In the genomic region with DNA sequence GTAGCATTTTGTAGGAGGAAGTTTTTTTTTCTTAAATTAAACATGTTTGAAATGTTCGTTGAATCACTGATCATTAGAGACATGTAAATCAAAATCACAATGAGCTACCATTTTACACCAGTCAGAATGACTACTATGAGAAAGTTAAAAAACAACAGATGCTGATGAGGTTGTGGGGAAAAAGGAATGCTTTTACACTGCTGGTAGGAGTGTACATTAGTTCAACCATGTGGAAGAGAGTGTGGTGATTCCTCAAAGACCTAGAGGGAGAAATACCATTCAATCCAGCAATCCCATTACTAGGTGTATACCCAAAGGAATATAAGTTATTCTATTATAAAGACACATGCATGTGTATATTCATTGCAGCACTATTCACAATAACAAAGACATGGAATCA, we compare ENCODE assay signal across 6 cellular contexts.
"Had no signal": no experiment of that assay in that cellular context is flagged by ENCODE, and none has a peak within 500 bp of the region (broad histone marks: within the 10 kb centered on the region; RNA-seq: fewer than 3 reads in every experiment).

No MANE protein-coding gene starts in this region.

- FAIRE-seq: HTR-8/SVneo, K562 had no signal

- H3K27ac ChIP-seq: HL-60 had no signal

- H3K4me3 ChIP-seq: K562 had no signal

- DNase-seq: IMR-90, KBM-7, KG1 had no signal

- ATAC-seq: K562 had no signal
